Comparison of ENCODE assay signal across 31 cellular contexts in genomic region chr3:86865506-86865905, GRCh38.
DNase-seq lines count a peak whose midpoint lies in the region; ATAC-seq and TF ChIP-seq lines count a peak whose summit lies in the region.
"Had no signal": no experiment of that assay in that cellular context is flagged by ENCODE, and none has a peak within 500 bp of the region (broad histone marks: within the 10 kb centered on the region; RNA-seq: fewer than 3 reads in every experiment).

No MANE protein-coding gene starts in this region.

- H3K27me3 ChIP-seq in Caco-2 (replicated peaks; ENCODE audit: control insufficient read depth, insufficient read depth, low read length) = no peaks in the 10 kb centered on the region
- H3K27me3 ChIP-seq: foreskin keratinocyte, left lung, pancreas, right atrium auricular region, spleen, uterus had no signal

- peaks cover 11% of the 10 kb centered on the region; the same call in 1 of the 2 replicates for H3K36me3 Mint-ChIP-seq in WTC11
- no peaks in the 10 kb centered on the region for H3K36me3 Mint-ChIP-seq in Caco-2 (ENCODE audit: insufficient read depth, unreplicated experiment)
- H3K36me3 Mint-ChIP-seq: CD14-positive monocyte; stimulated activated memory B cell treated with anti-CD40 and anti-IgM and Interleukin-4, amounts not matched to agents 10 μg/mL and 1 μg/mL and 100 μg/mL, for 72 hours had no signal

- H3K9me3 Mint-ChIP-seq in WTC11 (peaks cover 23% of the 10 kb centered on the region), Caco-2 (ENCODE audit: unreplicated experiment) (no peaks in the 10 kb centered on the region)

- ATAC-seq in WTC11 = no peak
- ATAC-seq: A549; foreskin keratinocyte; left lung; natural killer cell; pancreas; stimulated activated memory B cell treated with anti-CD40 and anti-IgM and Interleukin-4, amounts not matched to agents 10 μg/mL and 1 μg/mL and 100 μg/mL, for 72 hours had no signal

- H3K4me1 ChIP-seq in Caco-2 = no peaks in the 10 kb centered on the region
- H3K4me1 ChIP-seq: A549, foreskin keratinocyte, left lung, pancreas, right atrium auricular region, spleen, uterus had no signal

- H3K36me3 ChIP-seq in Caco-2 (ENCODE audit: control insufficient read depth, insufficient read depth, low read length) = no peaks in the 10 kb centered on the region
- H3K36me3 ChIP-seq: left lung, pancreas, right atrium auricular region, spleen, uterus had no signal

- no peak overlapping the region for H3K4me3 ChIP-seq in Caco-2 (ENCODE audit: low read depth, low read length)
- H3K4me3 ChIP-seq: A549, left lung, pancreas, right atrium auricular region, spleen, uterus had no signal

- H3K4me1 Mint-ChIP-seq in WTC11 (no peaks in the 10 kb centered on the region), Caco-2 (ENCODE audit: low read depth, unreplicated experiment) (no peaks in the 10 kb centered on the region)
- H3K4me1 Mint-ChIP-seq: activated B cell treated with CpG ODN at 0.5 μM for 24 hours; CD14-positive monocyte; central memory CD8-positive, alpha-beta T cell; natural killer cell; stimulated activated memory B cell treated with anti-CD40 and anti-IgM and Interleukin-4, amounts not matched to agents 10 μg/mL and 1 μg/mL and 100 μg/mL, for 72 hours had no signal

- H3K27me3 Mint-ChIP-seq in WTC11 (ENCODE audit: low read depth) = no peaks in the 10 kb centered on the region
- H3K27me3 Mint-ChIP-seq in Caco-2 (ENCODE audit: insufficient read depth, unreplicated experiment) = peaks cover 2% of the 10 kb centered on the region
- H3K27me3 Mint-ChIP-seq: activated B cell treated with CpG ODN at 0.5 μM for 24 hours; central memory CD8-positive, alpha-beta T cell; stimulated activated memory B cell treated with anti-CD40 and anti-IgM and Interleukin-4, amounts not matched to agents 10 μg/mL and 1 μg/mL and 100 μg/mL, for 72 hours had no signal

- intact Hi-C loops in Caco-2 (cut with micrococcal nuclease; ENCODE audit: unreplicated experiment) = no loop called here

- POLR2A ChIA-PET in WTC11 (lab: Charles Lee) = no interaction called here
- POLR2A ChIA-PET in Caco-2 (lab: Charles Lee) = no interaction called here

- BruUV-seq in Caco-2 (replicated peaks; lab: Mats Ljungman, UMichigan) = no TSS peak

- CTCF ChIA-PET in WTC11 (lab: Charles Lee) = no interaction called here
- CTCF ChIA-PET in Caco-2 (lab: Charles Lee) = no interaction called here

- no peak overlapping the region for H3K27ac Mint-ChIP-seq in WTC11
- H3K27ac Mint-ChIP-seq in Caco-2 (ENCODE audit: unreplicated experiment) = no peak overlapping the region
- H3K27ac Mint-ChIP-seq: activated B cell treated with CpG ODN at 0.5 μM for 24 hours; activated T-helper 1 cell treated with anti-CD3 and anti-CD28 coated beads, Interleukin-12 subunit alpha, Interleukin-12 subunit beta, Interleukin-2, Interleukin-4 antibody, amounts not matched to agents 30 ng/mL and 10 ng/mL and 1 ng/mL, durations not matched to agents 14 hours and 24 hours and 36 hours; CD14-positive monocyte; natural killer cell; stimulated activated memory B cell treated with anti-CD40 and anti-IgM and Interleukin-4, amounts not matched to agents 10 μg/mL and 1 μg/mL and 100 μg/mL, for 72 hours had no signal

- no peak for TF ChIP-seq CTCF in WTC11 (IDR thresholded peaks at IDR 0.05)
- no peak for TF ChIP-seq CTCF in Caco-2 (IDR thresholded peaks at IDR 0.05; ENCODE audit: insufficient read depth in 1 of 2, low read depth in 1 of 2, low read length in 1 of 2, severe bottlenecking in 1 of 2, unreplicated experiment in 1 of 2)

- H3K4me3 Mint-ChIP-seq in WTC11 = no peak overlapping the region
- H3K4me3 Mint-ChIP-seq in Caco-2 (ENCODE audit: unreplicated experiment) = no peak overlapping the region
- H3K4me3 Mint-ChIP-seq: activated B cell treated with CpG ODN at 0.5 μM for 24 hours; activated T-helper 1 cell treated with anti-CD3 and anti-CD28 coated beads, Interleukin-12 subunit alpha, Interleukin-12 subunit beta, Interleukin-2, Interleukin-4 antibody, amounts not matched to agents 30 ng/mL and 10 ng/mL and 1 ng/mL, durations not matched to agents 14 hours and 24 hours and 36 hours; CD14-positive monocyte; central memory CD8-positive, alpha-beta T cell; natural killer cell; stimulated activated memory B cell treated with anti-CD40 and anti-IgM and Interleukin-4, amounts not matched to agents 10 μg/mL and 1 μg/mL and 100 μg/mL, for 72 hours had no signal

- peak; percentile 4 for DNase-seq in AG08396 (ENCODE audit: low spot score)
- DNase-seq in HS-5 (ENCODE audit: low read depth) = peak; percentile 41
- peak; percentile 77 for DNase-seq in astrocyte of the hippocampus (ENCODE audit: low read depth, low spot score)
- DNase-seq in kidney glomerular epithelial cell (lab: John Stamatoyannopoulos, UW) = peak; percentile 2
- DNase-seq in WTC11 (ENCODE audit: low spot score) = no peak
- no peak for DNase-seq in Caco-2
- DNase-seq in NCI-H1436 treated with DMSO at 0.1 percent for 48 hours (lab: John Stamatoyannopoulos, UW) = no peak
- no peak for DNase-seq in NCI-H524 (lab: John Stamatoyannopoulos, UW)
- DNase-seq: activated B cell treated with CpG ODN at 0.5 μM for 24 hours; activated naive CD4-positive, alpha-beta T cell treated with anti-CD3 and anti-CD28 coated beads, Interleukin-2, amount 50 U/mL, for 16 hours; anterior cingulate cortex; foreskin keratinocyte; Kasumi-1; left lung; midbrain; natural killer cell; NCI-H1048; NCI-H2029; NCI-H345; NCI-H82; pancreas; spleen; stimulated activated CD4-positive, alpha-beta T cell treated with anti-CD3 and anti-CD28 coated beads, Interleukin-4, amount 100 ng/mL, for 1 hour; T-helper 9 cell; uterus had no signal

- H3K9me3 ChIP-seq in Caco-2 = no peaks in the 10 kb centered on the region
- H3K9me3 ChIP-seq: pancreas, right atrium auricular region, uterus had no signal

TF ChIP-seq in WTC11, 78 proteins besides CTCF, POLR2A, EP300 and RAD21:
- no peak for TF ChIP-seq JAZF1 (CRISPR knock-in tag; IDR thresholded peaks at IDR 0.05)
- no peak for TF ChIP-seq ZBTB21 (CRISPR knock-in tag; IDR thresholded peaks at IDR 0.05; ENCODE audit: borderline replicate concordance)
- TF ChIP-seq ZNF263 (CRISPR knock-in tag; IDR thresholded peaks at IDR 0.05; ENCODE audit: low read depth) = no peak
- TF ChIP-seq HMGA2 (CRISPR knock-in tag; IDR thresholded peaks at IDR 0.05) = no peak

Comparison
In these comparisons a context has a peak if more than half of its experiments do, and no peak if none do; other contexts are left out.
1. DNase-seq: peak in AG08396 (single experiment), HS-5 (single experiment), astrocyte of the hippocampus (single experiment) and kidney glomerular epithelial cell (single experiment); none in WTC11 (single experiment), Caco-2 (0 of 2), NCI-H1436 treated with DMSO at 0.1 percent for 48 hours (single experiment) and NCI-H524 (0 of 2).